ENCODE assay signal across 24 cellular contexts in genomic region chr12:112004041-112004440, GRCh38.
"Had no signal": no experiment of that assay in that cellular context is flagged by ENCODE, and none has a peak within 500 bp of the region (broad histone marks: within the 10 kb centered on the region; RNA-seq: fewer than 3 reads in every experiment).

No MANE protein-coding gene starts in this region.

- H3K36me3 ChIP-seq: SJCRH30 had no signal

- H3K4me3 ChIP-seq: SJCRH30 had no signal

- H3K27ac ChIP-seq: KMS-11, SJCRH30 had no signal

- H3K9me3 ChIP-seq: SJCRH30 had no signal

- ATAC-seq: HepG2, Panc1, PC-3, Right ventricle myocardium inferior, SK-N-SH treated with all-trans-retinoic acid at 6 μM for 48 hours had no signal

- H3K27me3 ChIP-seq: SJCRH30 had no signal

- DNase-seq: IMR-90; Kasumi-1; MM.1S; NCI-H1092 treated with DMSO at 0.1 percent for 48 hours; NCI-H1436; NCI-H187; NCI-H2029; NCI-H2081 treated with DMSO at 0.1 percent for 48 hours; NCI-H2171; NCI-H226; NCI-H446; NCI-H510A; NCI-H524 treated with DMSO at 0.1 percent for 48 hours; NCI-H69; NCI-H774; NK-92 treated with Interleukin-12 subunit alpha and Interleukin-12 subunit beta, amount 100 ng/mL, for 24 hours; PC-3; SHP77 treated with DMSO at 0.1 percent for 48 hours; SJCRH30 had no signal
